ENCODE assay signal across 19 cellular contexts in the genomic region with DNA sequence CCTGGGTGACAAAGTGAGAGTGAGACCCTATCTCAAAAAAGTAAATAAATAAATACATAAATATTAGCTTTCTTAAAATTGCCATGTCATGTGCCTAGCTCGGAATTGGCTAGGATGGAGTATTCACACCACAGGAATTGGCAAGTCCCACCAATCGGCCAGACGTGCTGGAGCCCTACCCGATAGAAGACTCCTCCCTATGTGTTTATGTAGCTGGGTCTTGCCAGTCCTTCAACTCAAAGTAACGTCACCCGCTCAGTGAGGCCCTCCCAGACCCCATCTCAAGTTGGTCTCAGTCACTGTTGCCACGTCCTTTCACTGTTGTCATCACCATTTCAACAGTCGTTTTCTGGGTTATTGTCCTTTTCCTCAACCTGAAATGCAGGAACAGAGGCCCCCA. TPM values are rescaled to one million over a fixed set of nuclear protein-coding genes. Genes with fewer than 3 reads are reported as not detected.
A peak's percentile ranks its signal among the peaks of the same experiment; 100 is the strongest.
DNase-seq lines count a peak whose midpoint lies in the region; FAIRE-seq and TF ChIP-seq lines count a peak whose summit lies in the region.
"Had no signal": no experiment of that assay in that cellular context is flagged by ENCODE, and none has a peak within 500 bp of the region (broad histone marks: within the 10 kb centered on the region; RNA-seq: fewer than 3 reads in every experiment).

No MANE protein-coding gene starts in this region.

- TF ChIP-seq CTCF in sigmoid colon (IDR thresholded peaks at IDR 0.05), result no peak
- TF ChIP-seq CTCF in Caco-2 (IDR thresholded peaks at IDR 0.05; ENCODE audit: insufficient read depth in 1 of 2, low read depth in 1 of 2, low read length in 1 of 2, severe bottlenecking in 1 of 2, unreplicated experiment in 1 of 2), result no peak

- WGBS in sigmoid colon, 2 donors, result 81 to 88% methylated on average over 8 of the region's 8 CpGs

- H3K36me3 ChIP-seq in sigmoid colon, result no peaks in the 10 kb centered on the region
- no peaks in the 10 kb centered on the region for H3K36me3 ChIP-seq in Caco-2 (ENCODE audit: control insufficient read depth, insufficient read depth, low read length)
- H3K36me3 ChIP-seq: BE2C, HAP-1 had no signal

- H3K4me3 Mint-ChIP-seq in Caco-2 (ENCODE audit: unreplicated experiment), result no peak overlapping the region
- H3K4me3 Mint-ChIP-seq: CD4-positive, alpha-beta memory T cell; HFFc6 had no signal

- no TSS peak for BruUV-seq in Caco-2 (replicated peaks; lab: Mats Ljungman, UMichigan)

- H3K27ac Mint-ChIP-seq in Caco-2 (ENCODE audit: unreplicated experiment), result no peak overlapping the region
- H3K27ac Mint-ChIP-seq: CD4-positive, alpha-beta memory T cell; HFFc6 had no signal

- H3K9me3 ChIP-seq in sigmoid colon (no peaks in the 10 kb centered on the region), Caco-2 (no peaks in the 10 kb centered on the region)
- H3K9me3 ChIP-seq: A549, BE2C, HAP-1 had no signal

- FAIRE-seq in HTR-8/SVneo (lab: Jason Lieb, UNC), result peak; percentile 23
- FAIRE-seq: A549, D721Med had no signal

- peaks cover 0 to 12% (median 0%) of the 10 kb centered on the region in 3 donors for H3K27me3 ChIP-seq in sigmoid colon
- H3K27me3 ChIP-seq in Caco-2 (replicated peaks; ENCODE audit: control insufficient read depth, insufficient read depth, low read length), result no peaks in the 10 kb centered on the region

- no peak for TF ChIP-seq EP300 in sigmoid colon (IDR thresholded peaks at IDR 0.05)

- no peak for TF ChIP-seq POLR2A in sigmoid colon (IDR thresholded peaks at IDR 0.05)

- H3K9me3 Mint-ChIP-seq in Caco-2 (ENCODE audit: unreplicated experiment), result no peaks in the 10 kb centered on the region
- H3K9me3 Mint-ChIP-seq: CD4-positive, alpha-beta memory T cell; HFFc6 had no signal

- H3K27ac ChIP-seq in sigmoid colon, result no peak overlapping the region
- H3K27ac ChIP-seq: A549, C4-2B, GM23248 had no signal

- H3K4me1 ChIP-seq in sigmoid colon, result no peaks in the 10 kb centered on the region
- H3K4me1 ChIP-seq in Caco-2, result no peaks in the 10 kb centered on the region
- H3K4me1 ChIP-seq: A549, BE2C, HAP-1 had no signal

- CTCF ChIA-PET in Caco-2 (lab: Charles Lee), result no interaction called here

- no peaks in the 10 kb centered on the region for H3K4me1 Mint-ChIP-seq in Caco-2 (ENCODE audit: low read depth, unreplicated experiment)

- POLR2A ChIA-PET in Caco-2 (lab: Charles Lee), result no interaction called here

- intact Hi-C loops in sigmoid colon (cut with DNase I), result no loop called here
- intact Hi-C loops in Caco-2 (cut with micrococcal nuclease; ENCODE audit: unreplicated experiment), result loop anchor here (10.0 kb wide), 1 partner anchor 66 kb away; no protein-coding TSS in a partner anchor

- H3K4me3 ChIP-seq in sigmoid colon, result no peak overlapping the region
- no peak overlapping the region for H3K4me3 ChIP-seq in Caco-2 (ENCODE audit: low read depth, low read length)
- H3K4me3 ChIP-seq: A549, GM23248, HAP-1 had no signal

- no peaks in the 10 kb centered on the region for H3K27me3 Mint-ChIP-seq in Caco-2 (ENCODE audit: insufficient read depth, unreplicated experiment)

- H3K36me3 Mint-ChIP-seq in Caco-2 (ENCODE audit: insufficient read depth, unreplicated experiment), result no peaks in the 10 kb centered on the region
- H3K36me3 Mint-ChIP-seq: CD4-positive, alpha-beta memory T cell had no signal

- DNase-seq in HTR-8/SVneo (ENCODE audit: insufficient read length, low spot score), result no peak
- DNase-seq in islet precursor cell, result peak; percentile 31
- peak; percentile 29 for DNase-seq in sigmoid colon
- no peak for DNase-seq in activated CD4-positive, alpha-beta T cell treated with anti-CD3 and anti-CD28 coated beads, Interleukin-2, amount 50 U/mL, for 1 hour
- DNase-seq in NCI-H2171 (lab: John Stamatoyannopoulos, UW), result no peak
- no peak for DNase-seq in Caco-2
- DNase-seq: BE2C; CD4-positive, alpha-beta memory T cell; DMS153; DMS79 treated with DMSO at 0.1 percent for 48 hours; EL; GDM1; GM23248; HFFc6 had no signal

RNA-seq across cellular contexts. Expression of gene VRTN, which starts 20.2 kb away (rescaled TPM):
- not detected for total RNA-seq in sigmoid colon
- under 1 TPM in 2 of 3 donors, not detected in 1; 0.23 to 0.25 TPM for polyA plus RNA-seq in sigmoid colon
- 1.7 and 1.8 TPM in 2 replicates for total RNA-seq in Caco-2 (2022)
- total RNA-seq: CD4-positive, alpha-beta memory T cell; GM23248; HFFc6 had no signal
- polyA plus RNA-seq: A549; AG04450; CD4-positive, alpha-beta memory T cell; GM23248 had no signal

RNA-seq across cellular contexts. Expression of gene SYNDIG1L, which starts 57.6 kb away (rescaled TPM):
- total RNA-seq in sigmoid colon (1 to 10 TPM in 1 of 4 donors, under 1 TPM in 1, not detected in 2; under 0.01 to 1.7 TPM), Caco-2 (2022) (0.29 TPM in 1 of 2 replicates, not detected in the other)
- polyA plus RNA-seq in sigmoid colon, result under 1 TPM in 1 of 3 donors, not detected in 2; 0.20 TPM
- total RNA-seq: CD4-positive, alpha-beta memory T cell; GM23248; HFFc6 had no signal
- polyA plus RNA-seq: A549; AG04450; CD4-positive, alpha-beta memory T cell; GM23248 had no signal

Comparison
In these comparisons a context has a peak if more than half of its experiments do, and no peak if none do; other contexts are left out.
1. DNase-seq: peak in islet precursor cell (single experiment) and sigmoid colon (single experiment); none in HTR-8/SVneo (single experiment), activated CD4-positive, alpha-beta T cell treated with anti-CD3 and anti-CD28 coated beads, Interleukin-2, amount 50 U/mL, for 1 hour (single experiment), NCI-H2171 (single experiment) and Caco-2 (0 of 2).